Comparison of ENCODE assay signal across 6 cellular contexts in the genomic region with DNA sequence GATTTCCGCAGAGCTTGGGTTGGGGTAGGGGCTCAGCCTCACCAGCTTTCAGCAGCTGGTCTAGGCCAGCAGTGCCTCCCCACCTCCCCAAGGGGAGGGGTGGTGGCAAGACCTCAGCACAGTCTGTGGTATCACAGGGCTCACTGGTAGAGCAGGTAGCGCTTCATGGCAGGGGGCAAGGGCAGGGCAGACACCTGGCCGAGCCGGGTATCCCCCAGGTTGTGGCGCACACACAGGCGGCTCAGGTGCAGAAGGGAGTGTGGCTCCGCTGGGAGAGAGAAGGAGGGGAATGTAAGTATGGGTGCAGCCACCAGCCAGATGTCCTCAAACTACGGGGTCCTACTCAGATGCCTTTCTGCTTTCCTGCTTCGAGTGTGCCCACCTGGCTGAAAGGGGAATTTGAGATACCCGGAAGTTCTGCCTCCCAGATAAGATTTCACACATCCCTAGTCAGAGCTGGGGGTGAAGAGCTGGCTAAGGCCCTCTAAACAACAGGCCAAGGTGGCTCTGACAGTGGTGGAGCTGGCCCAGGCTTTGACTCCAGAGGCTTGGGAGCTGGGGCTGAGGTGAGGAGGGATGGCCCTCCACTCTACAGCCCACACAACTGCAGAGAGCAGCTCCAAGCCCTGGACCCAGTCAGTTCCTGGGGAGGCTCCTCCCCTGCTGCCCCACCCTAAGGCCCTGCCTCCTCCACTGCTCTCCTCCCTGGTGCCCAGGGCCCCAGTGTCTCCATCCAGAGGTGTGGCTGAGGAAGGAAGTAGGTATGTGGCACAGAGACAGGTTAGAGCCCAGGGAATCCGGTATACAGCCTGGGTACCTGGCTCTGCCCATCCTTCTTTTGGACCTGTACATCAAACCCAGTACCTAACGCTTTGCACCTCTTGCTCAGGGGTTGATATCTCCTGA.
DNase-seq lines count a peak whose midpoint lies in the region; TF ChIP-seq lines count a peak whose summit lies in the region.

No MANE protein-coding gene starts in this region.

- TF ChIP-seq CTCF in GM12865 (IDR thresholded peaks at IDR 0.05; ENCODE audit: insufficient read depth, low read depth, low read length, missing control alignments): no peak

- peak overlapping the region; percentile 87 for H3K27ac ChIP-seq in epithelial cell of prostate

- H3K4me3 ChIP-seq in GM12865 (ENCODE audit: low read depth, low read length): peak overlapping the region; percentile 96

- DNase-seq in GM12865 (ENCODE audit: low read depth): peak; percentile 55
- DNase-seq in OCI-M1 (lab: John Stamatoyannopoulos, UW): peak; percentile 58
- no peak for DNase-seq in epithelial cell of prostate (ENCODE audit: low read depth, low spot score)
- peak; percentile 36 for DNase-seq in stimulated activated CD4-positive, alpha-beta T cell treated with anti-CD3 and anti-CD28 coated beads, Interleukin-12 subunit alpha, Interleukin-12 subunit beta, amount 100 ng/mL, for 4 hours
- DNase-seq in stimulated activated naive CD4-positive, alpha-beta T cell treated with Interleukin-2 at 50 U/mL for 16 hours (lab: John Stamatoyannopoulos, UW): no peak
- DNase-seq in COLO829 (ENCODE audit: low spot score): no peak

Comparison
In these comparisons a context has a peak if more than half of its experiments do, and no peak if none do; other contexts are left out.
1. DNase-seq: peak in GM12865 (single experiment), OCI-M1 (single experiment) and stimulated activated CD4-positive, alpha-beta T cell treated with anti-CD3 and anti-CD28 coated beads, Interleukin-12 subunit alpha, Interleukin-12 subunit beta, amount 100 ng/mL, for 4 hours (single experiment); none in epithelial cell of prostate (single experiment), stimulated activated naive CD4-positive, alpha-beta T cell treated with Interleukin-2 at 50 U/mL for 16 hours (single experiment) and COLO829 (single experiment).